8 cellular contexts compared by ENCODE assay signal in genomic region chr22:31290494-31291402, GRCh38. TPM values are rescaled to one million over a fixed set of nuclear protein-coding genes. Genes with fewer than 3 reads are reported as not detected.
DNase-seq lines count a peak whose midpoint lies in the region; ATAC-seq and TF ChIP-seq lines count a peak whose summit lies in the region.

No MANE protein-coding gene starts in this region.

- H3K36me3 ChIP-seq in A673 (ENCODE audit: insufficient read depth, low read length, poor library complexity, severe bottlenecking) (no peaks in the 10 kb centered on the region), mammary epithelial cell (ENCODE audit: insufficient read depth, low read length) (no peaks in the 10 kb centered on the region), spleen (peaks cover 0 to 41% (median 12%) of the 10 kb centered on the region in 6 donors)

- no peaks in the 10 kb centered on the region for H4K20me1 ChIP-seq in mammary epithelial cell (ENCODE audit: insufficient read depth, low read length)

- 2% methylated on average over 4 of the region's 91 CpGs for WGBS in mammary epithelial cell (ENCODE audit: low coverage, missing lambda C conversion rate)
- 0 to 1% (median 1%) methylated on average over 33 to 91 of the region's 91 CpGs for WGBS in spleen, 5 donors

- ATAC-seq in GM18867 (IDR thresholded peaks at IDR 0.05; ENCODE audit: unreplicated experiment) (peak; percentile 90), HG03095 (IDR thresholded peaks at IDR 0.05; ENCODE audit: unreplicated experiment) (peak; percentile 78)

- H3K4me2 ChIP-seq in mammary epithelial cell (ENCODE audit: insufficient read depth, low read depth, low read length): peak overlapping the region; percentile 93

- peak; percentile 94 for DNase-seq in A673 (ENCODE audit: low spot score)
- DNase-seq in NCI-H2196 treated with DMSO at 0.1 percent for 48 hours (lab: John Stamatoyannopoulos, UW; ENCODE audit: unreplicated experiment): peak; percentile 49
- DNase-seq in mammary epithelial cell: peak; percentile 95
- peak; percentile 95 to 97 (median 96) for DNase-seq in immature natural killer cell
- DNase-seq in spleen: peak; percentile 99

- no TSS peak for BruUV-seq in A673 (replicated peaks; lab: Mats Ljungman, UMichigan)
- BruUV-seq in mammary epithelial cell (replicated peaks; lab: Mats Ljungman, UMichigan): no TSS peak

- CTCF ChIA-PET in A673 (lab: Charles Lee) (interaction anchor here (0.5 to 1.6 kb wide), 4 partner anchors 18 to 131 kb away, joined by 3 to 7 read pairs (median 5); no protein-coding TSS in a partner anchor), mammary epithelial cell (lab: Charles Lee; ENCODE audit: low non-redundant PET) (interaction anchor here (0.6 to 1.2 kb wide), 2 partner anchors 23 to 183 kb away, joined by 3 to 10 read pairs; partner anchors contain the start of gene SELENOM)

- peaks cover 3 to 17% (median 11%) of the 10 kb centered on the region in 3 donors for H3K36me3 Mint-ChIP-seq in immature natural killer cell

- H3K4me3 ChIP-seq in A673 (ENCODE audit: low read depth, low read length, poor library complexity, severe bottlenecking): peak overlapping the region; percentile 49
- H3K4me3 ChIP-seq in WI38 (ENCODE audit: low read depth, low read length): peak overlapping the region; percentile 91
- peak overlapping the region; percentile 46 to 52 (median 49) for H3K4me3 ChIP-seq in mammary epithelial cell (replicated peaks in 1 of 3; ENCODE audit: insufficient read depth in 1 of 3, low read depth in 2 of 3, low read length in 3 of 3)
- H3K4me3 ChIP-seq in spleen: peak overlapping the region; percentile 42 to 87 (median 72)

- no peaks in the 10 kb centered on the region for H3K9me3 ChIP-seq in A673 (ENCODE audit: low read depth, low read length, poor library complexity, severe bottlenecking)
- H3K9me3 ChIP-seq in mammary epithelial cell (replicated peaks; ENCODE audit: insufficient read depth, low read length): no peaks in the 10 kb centered on the region
- H3K9me3 ChIP-seq in spleen: no peaks in the 10 kb centered on the region

- H3K27ac ChIP-seq in A673 (ENCODE audit: low read depth, low read length, poor library complexity, severe bottlenecking): no peak overlapping the region
- H3K27ac ChIP-seq in mammary epithelial cell (ENCODE audit: insufficient read depth, low read depth, low read length): peak overlapping the region; percentile 72
- H3K27ac ChIP-seq in spleen: peak overlapping the region; percentile 98 to 100 (median 99)

- H2AFZ ChIP-seq in mammary epithelial cell (ENCODE audit: low read depth, low read length): peak overlapping the region; percentile 91

- H3K9ac ChIP-seq in mammary epithelial cell (ENCODE audit: insufficient read depth, low read length): peak overlapping the region; percentile 72

- H3K27me3 ChIP-seq in A673 (replicated peaks; ENCODE audit: insufficient read depth, low read depth, low read length, poor library complexity) (no peaks in the 10 kb centered on the region), mammary epithelial cell (ENCODE audit: insufficient read depth, low read length) (no peaks in the 10 kb centered on the region), spleen (replicated peaks in 1 of 7) (no peaks in the 10 kb centered on the region)

- peaks cover 60 to 63% of the 10 kb centered on the region in 2 donors for H3K4me1 Mint-ChIP-seq in immature natural killer cell

- no peaks in the 10 kb centered on the region for H3K9me3 Mint-ChIP-seq in immature natural killer cell

- peak; percentile 95 to 98 (median 98) for TF ChIP-seq POLR2A in spleen (IDR thresholded peaks at IDR 0.05)

- TF ChIP-seq CTCF in A673 (conservative IDR thresholded peaks at IDR 0.05; ENCODE audit: low read depth, low read length) (no peak), WI38 (IDR thresholded peaks at IDR 0.05; ENCODE audit: low read depth, low read length) (no peak), mammary epithelial cell (conservative IDR thresholded peaks at IDR 0.05 in 1 of 2, IDR thresholded peaks at IDR 0.05 in 1 of 2; ENCODE audit: extremely low read depth in 1 of 2, insufficient read depth in 1 of 2, low read depth in 1 of 2, low read length in 2 of 2) (no peak), spleen (IDR thresholded peaks at IDR 0.05 in 8 of 11, conservative IDR thresholded peaks at IDR 0.05 in 3 of 11) (peak in 5 of 11 experiments; percentile 5 to 24 (median 14))

- H3K79me2 ChIP-seq in mammary epithelial cell (ENCODE audit: insufficient read depth, low read length): no peaks in the 10 kb centered on the region

- H3K27ac Mint-ChIP-seq in immature natural killer cell: peak overlapping the region; percentile 99 to 100 (median 99)

- peaks cover 14 to 40% (median 19%) of the 10 kb centered on the region in 3 donors for H3K27me3 Mint-ChIP-seq in immature natural killer cell (ENCODE audit: low read depth in 3 of 3)

- H3K4me1 ChIP-seq in A673 (ENCODE audit: insufficient read depth, low read length, poor library complexity, severe bottlenecking): peaks cover 22% of the 10 kb centered on the region
- H3K4me1 ChIP-seq in mammary epithelial cell (ENCODE audit: insufficient read depth, low read length): peaks cover 30% of the 10 kb centered on the region
- H3K4me1 ChIP-seq in spleen: peaks cover 42 to 97% (median 82%) of the 10 kb centered on the region in 6 donors

- intact Hi-C loops in A673 (cut with micrococcal nuclease; ENCODE audit: unreplicated experiment): loop anchor here (5.0 kb wide), 2 partner anchors 78 to 183 kb away; partner anchors contain the start of genes LIMK2 and SELENOM
- intact Hi-C loops in mammary epithelial cell (cut with micrococcal nuclease): loop anchor here (2.0 kb wide), 1 partner anchor 42 kb away; no protein-coding TSS in a partner anchor
- intact Hi-C loops in spleen (cut with DNase I; ENCODE audit: low total_unique reads): no loop called here

- POLR2A ChIA-PET in A673 (lab: Charles Lee; ENCODE audit: low non-redundant PET): interaction anchor here (0.7 to 1.0 kb wide), 2 partner anchors 56 to 229 kb away, joined by 4 read pairs; partner anchors contain the start of gene PATZ1

- in situ Hi-C loops in mammary epithelial cell (cut with MboI; ENCODE audit: low sequenced_read_pairs in 2 of 2): no loop called here

- peak overlapping the region; percentile 96 to 98 (median 98) for H3K4me3 Mint-ChIP-seq in immature natural killer cell

- dilution Hi-C loops in mammary epithelial cell (cut with HindIII; ENCODE audit: low sequenced_read_pairs): loop anchor here (5.0 kb wide), 1 partner anchor 42 kb away; no protein-coding TSS in a partner anchor

RNA-seq across cellular contexts. Expression of gene PIK3IP1, which starts 1.5 kb away (rescaled TPM):
- total RNA-seq in A673 (2021) (0.24 and 0.46 TPM in 2 replicates), mammary epithelial cell (10 to 100 TPM in 1 of 2 donors, 1 to 10 TPM in 1; 2.9 to 14.2 TPM), spleen (100 to 1,000 TPM in 5 of 7 donors, 10 to 100 TPM in 2; 36.6 to 152 (median 104) TPM)
- polyA plus RNA-seq in mammary epithelial cell (2.8 TPM), immature natural killer cell (100 to 1,000 TPM in 1 of 3 donors, 10 to 100 TPM in 2; 88.2 to 136 (median 98.1) TPM), spleen (10 to 100 TPM; 36.1 to 94.7 (median 40.6) TPM)
- polyA minus RNA-seq in mammary epithelial cell: 0.31 TPM

RNA-seq across cellular contexts. Expression of gene PATZ1, which starts 55.4 kb away (rescaled TPM):
- total RNA-seq in A673 (2021): 53.4 and 58.5 TPM in 2 replicates
- total RNA-seq in mammary epithelial cell: 1 to 10 TPM; 7.2 to 8.3 TPM
- 4.7 TPM for polyA plus RNA-seq in mammary epithelial cell
- polyA minus RNA-seq in mammary epithelial cell: 13.1 TPM
- polyA plus RNA-seq in immature natural killer cell: 1 to 10 TPM; 4.5 to 9.1 (median 5.3) TPM
- total RNA-seq in spleen: 10 to 100 TPM; 24.7 to 36.9 (median 33.4) TPM
- 10 to 100 TPM; 19.8 to 25.6 (median 20.6) TPM for polyA plus RNA-seq in spleen

Comparison
In these comparisons a context has a peak if more than half of its experiments do, and no peak if none do; other contexts are left out.
1. DNase-seq: peak in every context shown above with its lines; median percentile 99 in spleen; 96 in immature natural killer cell; 95 in mammary epithelial cell; 94 in A673; 49 in NCI-H2196 treated with DMSO at 0.1 percent for 48 hours.